Comparison of ENCODE assay signal across 17 cellular contexts in genomic region chr2:132424526-132425121, GRCh38. TPM values are rescaled to one million over a fixed set of nuclear protein-coding genes. Genes with fewer than 3 reads are reported as not detected.
DNase-seq lines count a peak whose midpoint lies in the region; ATAC-seq, FAIRE-seq and TF ChIP-seq lines count a peak whose summit lies in the region.
"Had no signal": no experiment of that assay in that cellular context is flagged by ENCODE, and none has a peak within 500 bp of the region (broad histone marks: within the 10 kb centered on the region; RNA-seq: fewer than 3 reads in every experiment).

No MANE protein-coding gene starts in this region.

- H3K4me3 ChIP-seq in endodermal cell (ENCODE audit: low read length) (no peak overlapping the region), small intestine (ENCODE audit: low read depth in 1 of 2, low read length in 2 of 2) (no peak overlapping the region)
- H3K4me3 ChIP-seq: neural progenitor cell had no signal

- H3K4me3 Mint-ChIP-seq in endodermal cell: no peak overlapping the region
- H3K4me3 Mint-ChIP-seq in chondrocyte (ENCODE audit: unreplicated experiment): no peak overlapping the region
- H3K4me3 Mint-ChIP-seq in activated naive CD4-positive, alpha-beta T cell treated with anti-CD3 and anti-CD28 coated beads for 36 hours: no peak overlapping the region
- H3K4me3 Mint-ChIP-seq: CD4-positive, CD25-positive, alpha-beta regulatory T cell; neural progenitor cell; stimulated activated effector memory CD8-positive, alpha-beta T cell treated with anti-CD3 and anti-CD28 coated beads, Interleukin-12 subunit alpha, Interleukin-12 subunit beta, amount 100 ng/mL, for 72 hours had no signal

- peaks cover 8% of the 10 kb centered on the region for H3K4me1 ChIP-seq in endodermal cell (ENCODE audit: control insufficient read depth, insufficient read depth, low read length)
- H3K4me1 ChIP-seq in small intestine (ENCODE audit: control insufficient read depth in 2 of 2, insufficient read depth in 1 of 2, low read depth in 1 of 2, low read length in 1 of 2): peaks cover 0 to 3% of the 10 kb centered on the region in 2 donors
- H3K4me1 ChIP-seq: neural progenitor cell had no signal

- no peaks in the 10 kb centered on the region for H3K9me3 ChIP-seq in endodermal cell (ENCODE audit: control insufficient read depth, low read length)
- no peaks in the 10 kb centered on the region for H3K9me3 ChIP-seq in small intestine (ENCODE audit: control insufficient read depth, low read depth)

- H3K27me3 Mint-ChIP-seq in endodermal cell (ENCODE audit: insufficient read depth): no peaks in the 10 kb centered on the region
- H3K27me3 Mint-ChIP-seq in chondrocyte (ENCODE audit: low read depth): peaks cover 32% of the 10 kb centered on the region
- H3K27me3 Mint-ChIP-seq in activated naive CD4-positive, alpha-beta T cell treated with anti-CD3 and anti-CD28 coated beads for 36 hours (ENCODE audit: low read depth): peaks cover 2% of the 10 kb centered on the region
- H3K27me3 Mint-ChIP-seq: CD4-positive, CD25-positive, alpha-beta regulatory T cell had no signal

- no peaks in the 10 kb centered on the region for H3K27me3 ChIP-seq in endodermal cell (ENCODE audit: control insufficient read depth, insufficient read depth, low read length, poor library complexity, severe bottlenecking)
- no peaks in the 10 kb centered on the region for H3K27me3 ChIP-seq in small intestine (ENCODE audit: control insufficient read depth in 2 of 2, insufficient read depth in 2 of 2, low read length in 2 of 2)
- H3K27me3 ChIP-seq: neural progenitor cell had no signal

- H3K9me3 Mint-ChIP-seq in endodermal cell (no peaks in the 10 kb centered on the region), chondrocyte (ENCODE audit: low read depth) (no peaks in the 10 kb centered on the region)
- peaks cover 2% of the 10 kb centered on the region for H3K9me3 Mint-ChIP-seq in activated naive CD4-positive, alpha-beta T cell treated with anti-CD3 and anti-CD28 coated beads for 36 hours
- H3K9me3 Mint-ChIP-seq: neural progenitor cell had no signal

- WGBS in endodermal cell (ENCODE audit: insufficient coverage in 1 of 2, insufficient read length in 1 of 2), 2 experiments: 93 to 97% methylated on average over 4 to 5 of the region's 5 CpGs
- WGBS in small intestine, 3 donors: 16 to 57% (median 30%) methylated on average over 5 of the region's 5 CpGs

- TF ChIP-seq CTCF in endodermal cell (conservative IDR thresholded peaks at IDR 0.05) (no peak), chondrocyte (IDR thresholded peaks at IDR 0.05) (no peak)

- H3K9ac ChIP-seq in endodermal cell (ENCODE audit: extremely low read depth, low read length, poor library complexity, severe bottlenecking): no peak overlapping the region
- H3K9ac ChIP-seq: neural progenitor cell had no signal

- DNase-seq in GM04503 (ENCODE audit: low read depth) (peak; percentile 55), endodermal cell (peak; percentile 32), kidney tubule cell (ENCODE audit: low spot score) (peak; percentile 24), small intestine (peak; percentile 59), chondrocyte (ENCODE audit: low spot score) (no peak), RCC 7860 (ENCODE audit: low spot score) (no peak)
- DNase-seq in activated naive CD4-positive, alpha-beta T cell treated with anti-CD3 and anti-CD28 coated beads for 36 hours: no peak
- DNase-seq: CD4-positive, CD25-positive, alpha-beta regulatory T cell; NCI-H2081; NK-92 treated with Interleukin-12 subunit alpha and Interleukin-12 subunit beta, amount 100 ng/mL, for 24 hours; stimulated activated CD4-positive, alpha-beta T cell treated with anti-CD3 and anti-CD28 coated beads, Interleukin-1b, Interleukin-23, amount 100 ng/mL, for 48 hours; WERI-Rb-1 had no signal

- CTCF ChIA-PET in activated naive CD4-positive, alpha-beta T cell treated with anti-CD3 and anti-CD28 coated beads for 36 hours (lab: Charles Lee): no interaction called here

- H3K36me3 ChIP-seq in endodermal cell (ENCODE audit: control insufficient read depth, insufficient read depth, low read length) (peaks cover 11% of the 10 kb centered on the region), small intestine (ENCODE audit: control insufficient read depth in 2 of 2, insufficient read depth in 2 of 2, low read length in 2 of 2) (no peaks in the 10 kb centered on the region)
- H3K36me3 ChIP-seq: neural progenitor cell, WERI-Rb-1 had no signal

- H3K27ac Mint-ChIP-seq in endodermal cell (no peak overlapping the region), chondrocyte (ENCODE audit: unreplicated experiment) (no peak overlapping the region)
- H3K27ac Mint-ChIP-seq in activated naive CD4-positive, alpha-beta T cell treated with anti-CD3 and anti-CD28 coated beads for 36 hours: no peak overlapping the region
- H3K27ac Mint-ChIP-seq: CD4-positive, CD25-positive, alpha-beta regulatory T cell; neural progenitor cell; stimulated activated effector memory CD8-positive, alpha-beta T cell treated with anti-CD3 and anti-CD28 coated beads, Interleukin-12 subunit alpha, Interleukin-12 subunit beta, amount 100 ng/mL, for 72 hours had no signal

- intact Hi-C loops in activated naive CD4-positive, alpha-beta T cell treated with anti-CD3 and anti-CD28 coated beads for 36 hours (cut with micrococcal nuclease): no loop called here

- H3K27ac ChIP-seq in endodermal cell (ENCODE audit: low read depth, low read length) (no peak overlapping the region), small intestine (ENCODE audit: low read depth in 1 of 2, low read length in 1 of 2) (no peak overlapping the region)
- H3K27ac ChIP-seq: neural progenitor cell, WERI-Rb-1 had no signal

- no peak for ATAC-seq in HG03097 (IDR thresholded peaks at IDR 0.05; ENCODE audit: low FRiP score, unreplicated experiment)
- ATAC-seq: SK-N-SH treated with all-trans-retinoic acid at 6 μM for 48 hours; stimulated activated effector memory CD8-positive, alpha-beta T cell treated with anti-CD3 and anti-CD28 coated beads, Interleukin-12 subunit alpha, Interleukin-12 subunit beta, amount 100 ng/mL, for 72 hours had no signal

- peaks cover 24% of the 10 kb centered on the region for H3K4me1 Mint-ChIP-seq in endodermal cell
- H3K4me1 Mint-ChIP-seq in chondrocyte (ENCODE audit: low read depth): peaks cover 4% of the 10 kb centered on the region
- H3K4me1 Mint-ChIP-seq in activated naive CD4-positive, alpha-beta T cell treated with anti-CD3 and anti-CD28 coated beads for 36 hours (ENCODE audit: low read depth): no peaks in the 10 kb centered on the region
- H3K4me1 Mint-ChIP-seq: CD4-positive, CD25-positive, alpha-beta regulatory T cell; stimulated activated effector memory CD8-positive, alpha-beta T cell treated with anti-CD3 and anti-CD28 coated beads, Interleukin-12 subunit alpha, Interleukin-12 subunit beta, amount 100 ng/mL, for 72 hours had no signal

- H3K36me3 Mint-ChIP-seq in endodermal cell (ENCODE audit: low read depth) (no peaks in the 10 kb centered on the region), chondrocyte (ENCODE audit: low read depth) (no peaks in the 10 kb centered on the region)
- H3K36me3 Mint-ChIP-seq in activated naive CD4-positive, alpha-beta T cell treated with anti-CD3 and anti-CD28 coated beads for 36 hours (ENCODE audit: low read depth): no peaks in the 10 kb centered on the region
- H3K36me3 Mint-ChIP-seq: CD4-positive, CD25-positive, alpha-beta regulatory T cell; neural progenitor cell; stimulated activated effector memory CD8-positive, alpha-beta T cell treated with anti-CD3 and anti-CD28 coated beads, Interleukin-12 subunit alpha, Interleukin-12 subunit beta, amount 100 ng/mL, for 72 hours had no signal

- FAIRE-seq in small intestine (lab: Jason Lieb, UNC) (no peak), RCC 7860 (lab: Jason Lieb, UNC) (no peak)
- FAIRE-seq: keratinocyte had no signal

RNA-seq across cellular contexts. Expression of gene GPR39, which starts 8.0 kb away (rescaled TPM):
- total RNA-seq in endodermal cell (10 to 100 TPM in 1 of 2 donors, 1 to 10 TPM in 1; 9.4 to 14.6 TPM), chondrocyte (0.20 to 0.31 TPM in 2 of 3 replicates, not detected in the other)
- 2.6 TPM for polyA plus RNA-seq in endodermal cell (2013, experiment 1 of 2)
- polyA plus RNA-seq in endodermal cell (2013, experiment 2 of 2): 2.8 TPM
- 1 to 10 TPM; 3.8 to 6.2 (median 4.3) TPM for polyA plus RNA-seq in small intestine
- not detected for total RNA-seq in activated naive CD4-positive, alpha-beta T cell treated with anti-CD3 and anti-CD28 coated beads for 36 hours
- total RNA-seq: CD4-positive, CD25-positive, alpha-beta regulatory T cell had no signal
- polyA plus RNA-seq: CD4-positive, CD25-positive, alpha-beta regulatory T cell had no signal

Comparison
In these comparisons a context has a peak if more than half of its experiments do, and no peak if none do; other contexts are left out.
1. DNase-seq: peak in GM04503 (single experiment), endodermal cell (single experiment), kidney tubule cell (single experiment) and small intestine (single experiment); none in chondrocyte (single experiment), RCC 7860 (single experiment) and activated naive CD4-positive, alpha-beta T cell treated with anti-CD3 and anti-CD28 coated beads for 36 hours (single experiment).